ENCODE assay signal across 8 cellular contexts in the genomic region with DNA sequence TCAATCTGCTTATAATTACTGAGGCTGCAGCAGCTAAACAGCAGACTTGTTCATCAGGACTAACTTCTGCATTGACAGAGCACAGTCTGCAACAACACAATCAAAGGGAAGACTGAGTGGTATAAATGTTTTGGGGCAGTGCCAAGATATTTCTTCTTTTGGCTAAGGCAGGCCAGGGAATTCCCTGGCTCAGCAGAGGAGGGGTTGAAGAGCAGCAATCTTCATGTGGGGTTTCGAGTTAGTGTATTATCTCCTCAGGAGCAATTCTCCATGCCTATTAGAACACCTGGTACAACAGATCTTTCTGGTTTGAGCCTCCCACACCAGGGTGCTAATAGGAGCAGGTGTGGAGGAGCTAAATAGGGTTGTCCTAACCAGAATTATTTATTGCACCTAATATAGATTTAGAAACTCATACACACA.
DNase-seq lines count a peak whose midpoint lies in the region; ATAC-seq and TF ChIP-seq lines count a peak whose summit lies in the region.

No MANE protein-coding gene starts in this region.

- peaks cover 0 to 26% (median 0%) of the 10 kb centered on the region in 4 donors for H3K36me3 ChIP-seq in upper lobe of left lung

- peak overlapping the region; percentile 1 to 59 (median 34) for H3K27ac ChIP-seq in upper lobe of left lung

- WGBS in upper lobe of left lung, 2 donors, result 8 to 17% methylated on average over 1 of the region's 1 CpG

- TF ChIP-seq CTCF in fibroblast of the aortic adventitia (IDR thresholded peaks at IDR 0.05; ENCODE audit: insufficient read depth, low read length) (no peak), upper lobe of left lung (IDR thresholded peaks at IDR 0.05) (no peak)

- H3K4me3 ChIP-seq in fibroblast of the aortic adventitia (ENCODE audit: low read depth, low read length), result no peak overlapping the region
- H3K4me3 ChIP-seq in upper lobe of left lung, result no peak overlapping the region

- peak; percentile 10 for DNase-seq in activated CD4-positive, alpha-beta T cell treated with anti-CD3 and anti-CD28 coated beads, Interleukin-2, amount 50 U/mL, for 1 hour
- DNase-seq in activated CD4-positive, alpha-beta T cell treated with anti-CD3 and anti-CD28 coated beads, Interleukin-2, amount 50 U/mL, for 4 hours, result no peak
- peak; percentile 22 for DNase-seq in OCI-M1 (lab: John Stamatoyannopoulos, UW)
- DNase-seq in fibroblast of the aortic adventitia (ENCODE audit: low read depth), result peak; percentile 48
- no peak for DNase-seq in upper lobe of left lung
- no peak for DNase-seq in COLO829 (ENCODE audit: low spot score)
- no peak for DNase-seq in hepatic stellate cell (ENCODE audit: low spot score)

- no peaks in the 10 kb centered on the region for H3K9me3 ChIP-seq in upper lobe of left lung

- peaks cover 31 to 39% (median 37%) of the 10 kb centered on the region in 4 donors for H3K4me1 ChIP-seq in upper lobe of left lung

- H3K27me3 ChIP-seq in upper lobe of left lung, result no peaks in the 10 kb centered on the region

- no peak for TF ChIP-seq EP300 in upper lobe of left lung (IDR thresholded peaks at IDR 0.05)

- TF ChIP-seq POLR2A in upper lobe of left lung (IDR thresholded peaks at IDR 0.05), result no peak

- ATAC-seq in HG03045 (IDR thresholded peaks at IDR 0.05; ENCODE audit: unreplicated experiment), result peak; percentile 54
- peak; percentile 43 to 72 for ATAC-seq in upper lobe of left lung (ENCODE audit: low FRiP score in 2 of 2)

Comparison
In these comparisons a context has a peak if more than half of its experiments do, and no peak if none do; other contexts are left out.
1. DNase-seq: peak in activated CD4-positive, alpha-beta T cell treated with anti-CD3 and anti-CD28 coated beads, Interleukin-2, amount 50 U/mL, for 1 hour (single experiment), OCI-M1 (single experiment) and fibroblast of the aortic adventitia (single experiment); none in activated CD4-positive, alpha-beta T cell treated with anti-CD3 and anti-CD28 coated beads, Interleukin-2, amount 50 U/mL, for 4 hours (0 of 2), upper lobe of left lung (0 of 2), COLO829 (single experiment) and hepatic stellate cell (single experiment).